9 cellular contexts compared by ENCODE assay signal in the genomic region with DNA sequence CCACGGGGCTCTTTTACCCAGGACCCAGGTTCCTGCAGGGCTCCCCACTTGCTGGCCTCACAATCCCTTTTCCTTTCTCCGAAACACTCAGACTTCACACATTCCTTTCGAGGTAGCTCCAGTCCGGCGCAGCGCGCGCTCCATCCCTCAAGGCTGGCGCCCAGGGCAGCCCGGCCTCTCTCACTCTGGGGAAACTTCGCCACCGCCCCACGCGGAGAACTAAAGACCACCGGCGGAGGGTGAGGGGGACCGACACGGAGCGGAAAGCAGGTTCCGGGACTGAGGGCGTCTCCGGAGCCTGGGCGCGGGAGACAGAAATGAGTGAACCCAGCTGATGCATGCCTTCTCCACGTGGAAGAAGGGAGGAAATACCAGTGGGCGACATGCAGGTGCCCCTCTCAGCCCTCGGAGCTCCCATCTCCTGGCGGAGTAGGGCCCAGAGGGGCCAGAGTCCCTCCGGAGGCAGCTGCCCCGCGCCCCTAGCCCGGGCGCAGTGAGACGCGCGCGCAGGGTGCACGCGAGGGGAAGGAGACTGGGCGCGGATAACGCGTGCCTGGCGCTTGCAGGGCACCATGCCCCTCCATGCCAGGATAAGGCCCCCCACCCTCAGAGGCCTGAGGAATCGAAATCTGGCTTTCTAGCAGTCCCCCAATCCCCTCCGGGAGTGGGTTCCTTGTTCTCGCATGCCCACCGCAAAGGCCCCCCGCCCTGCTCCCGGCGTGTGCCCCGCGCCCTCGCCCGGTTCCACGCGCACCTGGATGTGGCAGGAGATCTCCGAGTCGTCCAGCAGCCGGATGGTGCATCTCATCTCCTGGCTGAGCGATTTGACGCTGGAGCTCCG. TPM values are rescaled to one million over a fixed set of nuclear protein-coding genes. Genes with fewer than 3 reads are reported as not detected.
DNase-seq lines count a peak whose midpoint lies in the region; ATAC-seq and TF ChIP-seq lines count a peak whose summit lies in the region.
"Had no signal": no experiment of that assay in that cellular context is flagged by ENCODE, and none has a peak within 500 bp of the region (broad histone marks: within the 10 kb centered on the region; RNA-seq: fewer than 3 reads in every experiment).

No MANE protein-coding gene starts in this region.

- H3K9me3 Mint-ChIP-seq in nephron progenitor cell: no peaks in the 10 kb centered on the region
- no peaks in the 10 kb centered on the region for H3K9me3 Mint-ChIP-seq in CD8-positive, alpha-beta T cell
- H3K9me3 Mint-ChIP-seq: activated B cell treated with CpG ODN at 0.5 μM for 24 hours had no signal

- ATAC-seq in CD8-positive, alpha-beta T cell: no peak
- ATAC-seq in activated CD4-positive, CD25-positive, alpha-beta regulatory T cell treated with anti-CD3 and anti-CD28 coated beads, Interleukin-2, amount 50 U/mL, for 24 hours: no peak
- ATAC-seq in GM18502 (IDR thresholded peaks at IDR 0.05; ENCODE audit: poor library complexity, unreplicated experiment): no peak

- BruUV-seq in A673 (replicated peaks; lab: Mats Ljungman, UMichigan): no TSS peak

- no peaks in the 10 kb centered on the region for H3K9me3 ChIP-seq in A673 (ENCODE audit: low read depth, low read length, poor library complexity, severe bottlenecking)
- no peaks in the 10 kb centered on the region for H3K9me3 ChIP-seq in esophagus squamous epithelium
- H3K9me3 ChIP-seq in CD8-positive, alpha-beta T cell (ENCODE audit: low read length): no peaks in the 10 kb centered on the region

- intact Hi-C loops in A673 (cut with micrococcal nuclease; ENCODE audit: unreplicated experiment) (no loop called here), esophagus squamous epithelium (cut with DNase I) (no loop called here)
- intact Hi-C loops in CD8-positive, alpha-beta T cell (cut with DNase I, micrococcal nuclease): no loop called here

- no peak overlapping the region for H3K27ac Mint-ChIP-seq in nephron progenitor cell
- no peak overlapping the region for H3K27ac Mint-ChIP-seq in CD8-positive, alpha-beta T cell
- H3K27ac Mint-ChIP-seq: activated B cell treated with CpG ODN at 0.5 μM for 24 hours had no signal

- peaks cover 7% of the 10 kb centered on the region for H3K4me1 Mint-ChIP-seq in nephron progenitor cell
- H3K4me1 Mint-ChIP-seq in CD8-positive, alpha-beta T cell (ENCODE audit: low read depth): peaks cover 10% of the 10 kb centered on the region

- H3K4me1 ChIP-seq in A673 (ENCODE audit: insufficient read depth, low read length, poor library complexity, severe bottlenecking) (peaks cover 8% of the 10 kb centered on the region), esophagus squamous epithelium (peaks cover 8 to 24% (median 12%) of the 10 kb centered on the region in 3 donors)
- H3K4me1 ChIP-seq in CD8-positive, alpha-beta T cell (ENCODE audit: insufficient read depth, low read length): no peaks in the 10 kb centered on the region

- H3K27ac ChIP-seq in A673 (ENCODE audit: low read depth, low read length, poor library complexity, severe bottlenecking): no peak overlapping the region
- peak overlapping the region in 2 of 4 donors; percentile 78 to 79 for H3K27ac ChIP-seq in esophagus squamous epithelium
- no peak overlapping the region for H3K27ac ChIP-seq in CD8-positive, alpha-beta T cell (ENCODE audit: low read depth, low read length)

- peaks cover 58% of the 10 kb centered on the region for H3K27me3 Mint-ChIP-seq in nephron progenitor cell (ENCODE audit: low read depth, poor library complexity)
- peaks cover 27% of the 10 kb centered on the region for H3K27me3 Mint-ChIP-seq in CD8-positive, alpha-beta T cell (ENCODE audit: low read depth)

- TF ChIP-seq POLR2A in esophagus squamous epithelium (IDR thresholded peaks at IDR 0.05): no peak

- CTCF ChIA-PET in A673 (lab: Charles Lee): interaction anchor here (0.9 kb wide), 1 partner anchor 23 kb away, joined by 3 read pairs; no protein-coding TSS in a partner anchor
- CTCF ChIA-PET in CD8-positive, alpha-beta T cell (lab: Charles Lee): no interaction called here

- TF ChIP-seq CTCF in A673 (conservative IDR thresholded peaks at IDR 0.05; ENCODE audit: low read depth, low read length) (no peak), esophagus squamous epithelium (IDR thresholded peaks at IDR 0.05) (no peak), nephron progenitor cell (IDR thresholded peaks at IDR 0.05) (no peak)
- TF ChIP-seq CTCF in CD8-positive, alpha-beta T cell (IDR thresholded peaks at IDR 0.05): no peak

- H3K36me3 ChIP-seq in A673 (ENCODE audit: insufficient read depth, low read length, poor library complexity, severe bottlenecking): no peaks in the 10 kb centered on the region
- H3K36me3 ChIP-seq in esophagus squamous epithelium: no peaks in the 10 kb centered on the region
- H3K36me3 ChIP-seq in CD8-positive, alpha-beta T cell (ENCODE audit: insufficient read depth, low read length): no peaks in the 10 kb centered on the region

- 3 to 15% methylated on average over 13 to 16 of the region's 63 CpGs for WGBS in esophagus squamous epithelium, 2 donors

- peaks cover 80% of the 10 kb centered on the region for H3K27me3 ChIP-seq in A673 (replicated peaks; ENCODE audit: insufficient read depth, low read depth, low read length, poor library complexity)
- peaks cover 0 to 43% (median 0%) of the 10 kb centered on the region in 4 donors for H3K27me3 ChIP-seq in esophagus squamous epithelium
- no peaks in the 10 kb centered on the region for H3K27me3 ChIP-seq in CD8-positive, alpha-beta T cell (ENCODE audit: insufficient read depth, low read length)

- H3K4me3 ChIP-seq in A673 (ENCODE audit: low read depth, low read length, poor library complexity, severe bottlenecking) (peak overlapping the region; percentile 44), esophagus squamous epithelium (peak overlapping the region; percentile 37 to 71 (median 50))
- no peak overlapping the region for H3K4me3 ChIP-seq in CD8-positive, alpha-beta T cell (ENCODE audit: low read depth, low read length)

- POLR2A ChIA-PET in A673 (lab: Charles Lee; ENCODE audit: low non-redundant PET): interaction anchor here (0.5 kb wide), 1 partner anchor 383 kb away, joined by 4 read pairs; no protein-coding TSS in a partner anchor
- POLR2A ChIA-PET in CD8-positive, alpha-beta T cell (lab: Charles Lee): no interaction called here

- H3K36me3 Mint-ChIP-seq in nephron progenitor cell (ENCODE audit: low read depth): no peaks in the 10 kb centered on the region
- H3K36me3 Mint-ChIP-seq in CD8-positive, alpha-beta T cell: no peaks in the 10 kb centered on the region

- no peak for DNase-seq in A673 (ENCODE audit: low spot score)
- DNase-seq in LHCN-M2 (ENCODE audit: low read depth): peak; percentile 16
- no peak for DNase-seq in esophagus squamous epithelium (lab: John Stamatoyannopoulos, UW)
- DNase-seq in nephron progenitor cell: peak; percentile 45
- DNase-seq in CD8-positive, alpha-beta T cell: no peak
- no peak for DNase-seq in NCI-H187 treated with DMSO at 0.1 percent for 48 hours (lab: John Stamatoyannopoulos, UW)
- DNase-seq: activated B cell treated with CpG ODN at 0.5 μM for 24 hours had no signal

- H3K4me3 Mint-ChIP-seq in nephron progenitor cell: peak overlapping the region; percentile 69
- no peak overlapping the region for H3K4me3 Mint-ChIP-seq in CD8-positive, alpha-beta T cell
- H3K4me3 Mint-ChIP-seq: activated B cell treated with CpG ODN at 0.5 μM for 24 hours had no signal

RNA-seq across cellular contexts. Expression of a gene that starts 0.7 kb away (rescaled TPM):
- total RNA-seq in A673 (2021): 0.98 and 1.0 TPM in 2 replicates
- 10.3 and 19.3 TPM in 2 replicates for total RNA-seq in LHCN-M2 (2014; rRNA removed)
- 0.35 TPM for polyA plus RNA-seq in LHCN-M2 (2012)
- total RNA-seq in esophagus squamous epithelium: 1 to 10 TPM in 3 of 4 donors, under 1 TPM in 1; 0.27 to 6.9 (median 2.1) TPM
- total RNA-seq in CD8-positive, alpha-beta T cell: 1 to 10 TPM in 1 of 2 experiments, under 1 TPM in 1; 0.33 to 1.2 TPM

Comparison
In these comparisons a context has a peak if more than half of its experiments do, and no peak if none do; other contexts are left out.
1. DNase-seq: peak in LHCN-M2 (single experiment) and nephron progenitor cell (single experiment); none in A673 (single experiment), esophagus squamous epithelium (single experiment), CD8-positive, alpha-beta T cell (0 of 7) and NCI-H187 treated with DMSO at 0.1 percent for 48 hours (single experiment).